Comparison of ENCODE assay signal across 10 cellular contexts in genomic region chr3:53252105-53252946, GRCh38. TPM values are rescaled to one million over a fixed set of nuclear protein-coding genes. Genes with fewer than 3 reads are reported as not detected.
A peak's percentile ranks its signal among the peaks of the same experiment; 100 is the strongest.
DNase-seq lines count a peak whose midpoint lies in the region; ATAC-seq, FAIRE-seq and TF ChIP-seq lines count a peak whose summit lies in the region.
"Had no signal": no experiment of that assay in that cellular context is flagged by ENCODE, and none has a peak within 500 bp of the region (broad histone marks: within the 10 kb centered on the region; RNA-seq: fewer than 3 reads in every experiment).

No MANE protein-coding gene starts in this region.

- no peaks in the 10 kb centered on the region for H3K9me1 ChIP-seq in endothelial cell of umbilical vein (replicated peaks; ENCODE audit: control insufficient read depth, extremely low read depth, insufficient read depth, low read length)

- ATAC-seq in GM18861 (IDR thresholded peaks at IDR 0.05; ENCODE audit: unreplicated experiment) (no peak), HG03521 (IDR thresholded peaks at IDR 0.05; ENCODE audit: unreplicated experiment) (no peak), GM21526 (IDR thresholded peaks at IDR 0.05; ENCODE audit: low FRiP score, unreplicated experiment) (no peak)
- ATAC-seq: body of pancreas had no signal

- no peak for TF ChIP-seq POLR2A in endothelial cell of umbilical vein (IDR thresholded peaks at IDR 0.05; ENCODE audit: low read depth, low read length)

- H3K9me3 ChIP-seq in OCI-LY1 (ENCODE audit: low read length) (no peaks in the 10 kb centered on the region), endothelial cell of umbilical vein (replicated peaks; ENCODE audit: control insufficient read depth, insufficient read depth, low read length) (no peaks in the 10 kb centered on the region)
- H3K9me3 ChIP-seq: body of pancreas, uterus had no signal

- no peaks in the 10 kb centered on the region for H3F3A ChIP-seq in OCI-LY1 (ENCODE audit: insufficient read depth, low read length)

- H2AFZ ChIP-seq in OCI-LY1 (ENCODE audit: low read length) (no peak overlapping the region), endothelial cell of umbilical vein (ENCODE audit: low read depth, low read length) (no peak overlapping the region)

- no peak for TF ChIP-seq CTCF in OCI-LY1 (IDR thresholded peaks at IDR 0.05; ENCODE audit: low read length)
- no peak for TF ChIP-seq CTCF in endothelial cell of umbilical vein (IDR thresholded peaks at IDR 0.05; ENCODE audit: extremely low read depth in 1 of 2, insufficient read depth in 1 of 2, low read depth in 1 of 2, low read length in 2 of 2)

- no peaks in the 10 kb centered on the region for H3K9me2 ChIP-seq in OCI-LY1 (ENCODE audit: low read depth, low read length)

- dilution Hi-C loops in endothelial cell of umbilical vein (cut with MboI; ENCODE audit: extremely low pct_ligation_motif_present, low sequenced_read_pairs): no loop called here

- peak overlapping the region; percentile 95 for H3K4me2 ChIP-seq in OCI-LY1 (ENCODE audit: low read length)
- peak overlapping the region; percentile 66 for H3K4me2 ChIP-seq in endothelial cell of umbilical vein (ENCODE audit: insufficient read depth, low read length)

- POLR2A ChIA-PET in endothelial cell of umbilical vein (lab: Charles Lee): no interaction called here

- no peaks in the 10 kb centered on the region for H4K20me1 ChIP-seq in OCI-LY1 (ENCODE audit: insufficient read depth, low read length)
- H4K20me1 ChIP-seq in endothelial cell of umbilical vein (replicated peaks; ENCODE audit: control insufficient read depth, extremely low read depth, insufficient read depth, low read length): peaks cover 3% of the 10 kb centered on the region

- CTCF ChIA-PET in endothelial cell of umbilical vein (lab: Charles Lee): interaction anchor here (1.5 kb wide), 1 partner anchor 32 kb away, joined by 4 read pairs; no protein-coding TSS in a partner anchor

- intact Hi-C loops in endothelial cell of umbilical vein (cut with micrococcal nuclease): no loop called here

- H3K27ac ChIP-seq in OCI-LY1 (ENCODE audit: low read depth, low read length, poor library complexity, severe bottlenecking) (peak overlapping the region; percentile 79), endothelial cell of umbilical vein (ENCODE audit: insufficient read depth, low read depth, low read length) (no peak overlapping the region)
- H3K27ac ChIP-seq: uterus had no signal

- H3K27me3 ChIP-seq in OCI-LY1 (ENCODE audit: insufficient read depth, low read length) (no peaks in the 10 kb centered on the region), endothelial cell of umbilical vein (ENCODE audit: control insufficient read depth in 2 of 2, insufficient read depth in 2 of 2, low read length in 2 of 2) (no peaks in the 10 kb centered on the region)
- H3K27me3 ChIP-seq: body of pancreas, uterus had no signal

- FAIRE-seq in GM19239 (lab: Jason Lieb, UNC) (peak; percentile 77), endothelial cell of umbilical vein (lab: Jason Lieb, UNC) (peak; percentile 67)

- DNase-seq in GM19239 (ENCODE audit: insufficient read length, low spot score) (no peak), endothelial cell of umbilical vein (ENCODE audit: low read depth, low spot score) (peak; percentile 45), pons (ENCODE audit: low spot score) (peak; percentile 28), HUDEP-2 (lab: John Stamatoyannopoulos, UW; ENCODE audit: unreplicated experiment in 76 of 76) (no peak)
- DNase-seq: uterus had no signal

- H3K4me3 ChIP-seq in OCI-LY1 (ENCODE audit: low read depth, low read length, poor library complexity, severe bottlenecking) (peak overlapping the region; percentile 92), endothelial cell of umbilical vein (replicated peaks in 1 of 3; ENCODE audit: insufficient read depth in 1 of 3, low read depth in 1 of 3, low read length in 3 of 3) (peak overlapping the region in 1 of 3 experiments; percentile 15)
- H3K4me3 ChIP-seq: body of pancreas, uterus had no signal

- H3K4me1 ChIP-seq in OCI-LY1 (ENCODE audit: insufficient read depth, low read length, severe bottlenecking) (peaks cover 75% of the 10 kb centered on the region), endothelial cell of umbilical vein (ENCODE audit: control insufficient read depth, extremely low read depth, insufficient read depth, low read length) (peaks cover 22% of the 10 kb centered on the region)

- peak overlapping the region; percentile 45 for H3K9ac ChIP-seq in OCI-LY1 (ENCODE audit: low read length)
- no peak overlapping the region for H3K9ac ChIP-seq in endothelial cell of umbilical vein (replicated peaks; ENCODE audit: extremely low read depth, insufficient read depth, low read length)

- H3K79me2 ChIP-seq in OCI-LY1 (ENCODE audit: insufficient read depth, low read length): peaks cover 81% of the 10 kb centered on the region
- H3K79me2 ChIP-seq in endothelial cell of umbilical vein (ENCODE audit: control insufficient read depth, insufficient read depth, low read length): peaks cover 85% of the 10 kb centered on the region

- no TSS peak for BruUV-seq in endothelial cell of umbilical vein (replicated peaks; lab: Mats Ljungman, UMichigan)

- H3K36me3 ChIP-seq in OCI-LY1 (ENCODE audit: insufficient read depth, low read length) (peaks cover 31% of the 10 kb centered on the region; the same call in 1 of the 2 replicates), endothelial cell of umbilical vein (ENCODE audit: control insufficient read depth in 2 of 2, extremely low read depth in 1 of 2, insufficient read depth in 2 of 2, low read length in 2 of 2) (no peaks in the 10 kb centered on the region)
- H3K36me3 ChIP-seq: uterus had no signal

TF ChIP-seq in endothelial cell of umbilical vein, 7 proteins besides CTCF, POLR2A, EP300 and RAD21:
- no peak for TF ChIP-seq FOS (IDR thresholded peaks at IDR 0.05; ENCODE audit: borderline replicate concordance, insufficient read depth, low read length)
- TF ChIP-seq GATA2 (IDR thresholded peaks at IDR 0.05; ENCODE audit: insufficient read depth, insufficient read length, low read depth, low read length): no peak
- no peak for TF ChIP-seq MAX (IDR thresholded peaks at IDR 0.05; ENCODE audit: insufficient read depth, insufficient read length)
- TF ChIP-seq EZH2 (IDR thresholded peaks at IDR 0.05; ENCODE audit: borderline replicate concordance, low read depth, low read length, severe bottlenecking): no peak
- no peak for TF ChIP-seq MYC (IDR thresholded peaks at IDR 0.05; ENCODE audit: low read depth, low read length)
- TF ChIP-seq JUN (IDR thresholded peaks at IDR 0.05; ENCODE audit: borderline replicate concordance, insufficient read depth, insufficient read length, low read depth): no peak
TF ChIP-seq in endothelial cell of umbilical vein: peak in this region for 0.

RNA-seq across cellular contexts. Expression of gene TKT, which starts 3.5 kb away (rescaled TPM):
- total RNA-seq in endothelial cell of umbilical vein: 510 and 586 TPM in 2 replicates
- 287 and 288 TPM in 2 replicates for polyA plus RNA-seq in endothelial cell of umbilical vein
- 268 and 345 TPM in 2 replicates for polyA plus RNA-seq in endothelial cell of umbilical vein (2011; cell fraction: cytosol; rRNA removed)
- 184 and 232 TPM in 2 replicates for polyA plus RNA-seq in endothelial cell of umbilical vein (2011; cell fraction: nucleus; rRNA removed)
- 369 and 460 TPM in 2 replicates for polyA plus RNA-seq in endothelial cell of umbilical vein (2012)
- polyA minus RNA-seq in endothelial cell of umbilical vein: 228 and 298 TPM in 2 replicates
- polyA minus RNA-seq in endothelial cell of umbilical vein (2011; cell fraction: cytosol; rRNA and poly(A)+ RNA removed): 446 TPM
- polyA minus RNA-seq in endothelial cell of umbilical vein (2011; cell fraction: nucleus; rRNA and poly(A)+ RNA removed): 75.3 and 101 TPM in 2 replicates

Comparison
In these comparisons a context has a peak if more than half of its experiments do, and no peak if none do; other contexts are left out.
1. DNase-seq: peak in endothelial cell of umbilical vein (single experiment) and pons (single experiment); none in GM19239 (single experiment) and HUDEP-2 (0 of 76).